In genomic region chr2:34950797-34951196, GRCh38 we compare ENCODE assay signal across 8 cellular contexts.
"Had no signal": no experiment of that assay in that cellular context is flagged by ENCODE, and none has a peak within 500 bp of the region (broad histone marks: within the 10 kb centered on the region; RNA-seq: fewer than 3 reads in every experiment).

No MANE protein-coding gene starts in this region.

- ATAC-seq: GM12878 had no signal

- H3K4me3 ChIP-seq: GM12878 had no signal

- DNase-seq: GDM1, GF-D8 had no signal

- FAIRE-seq: G401.6, GM12878, GM12891, GM12892, GM18507, GM19239 had no signal
